ENCODE assay signal across 34 cellular contexts in the genomic region with DNA sequence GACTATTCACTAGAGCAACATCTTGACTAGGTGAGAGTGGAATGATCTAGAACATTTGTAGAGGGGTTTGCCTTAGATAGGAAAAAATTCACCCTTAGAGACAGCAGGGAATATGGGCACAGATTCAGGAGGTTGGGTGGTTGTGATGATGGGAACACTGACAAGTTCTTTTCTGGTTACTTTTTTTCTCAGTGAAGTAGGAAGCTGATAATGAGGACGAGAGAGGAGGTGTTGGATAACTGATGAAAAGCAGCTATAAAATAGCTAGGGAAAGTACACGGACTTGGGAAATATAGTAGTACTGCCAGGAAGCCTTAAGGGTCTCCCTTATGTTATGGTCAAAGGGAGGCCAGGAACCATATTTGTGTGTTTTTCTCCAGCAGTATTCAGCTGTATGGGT.
"Had no signal": no experiment of that assay in that cellular context is flagged by ENCODE, and none has a peak within 500 bp of the region (broad histone marks: within the 10 kb centered on the region; RNA-seq: fewer than 3 reads in every experiment).

No MANE protein-coding gene starts in this region.

- H3K4me1 ChIP-seq: esophagus squamous epithelium, gastroesophageal sphincter had no signal

- ATAC-seq: activated CD4-positive, alpha-beta T cell treated with anti-CD3 and anti-CD28 coated beads for 36 hours; activated CD8-positive, alpha-beta memory T cell treated with anti-CD3 and anti-CD28 coated beads, Interleukin-2, amount 10 ng/mL, durations not matched to agents 7 days and 5 days; activated CD8-positive, alpha-beta T cell treated with anti-CD3 and anti-CD28 coated beads, Interleukin-2, amount 10 ng/mL, durations not matched to agents 7 days and 5 days; activated T-cell treated with anti-CD3 and anti-CD28 coated beads, Interleukin-2, amount 50 U/mL, for 4 hours; activated T-helper 17 cell treated with anti-CD3 and anti-CD28 coated beads, Interleukin-2, amount 50 U/mL, for 72 hours; gastroesophageal sphincter; T-helper 17 cell had no signal

- H3K27ac ChIP-seq: brain microvascular endothelial cell, epithelial cell of prostate, esophagus squamous epithelium, gastroesophageal sphincter, WERI-Rb-1 had no signal

- FAIRE-seq: astrocyte, bronchial epithelial cell, colon, endometrium, endothelial cell of umbilical vein had no signal

- H3K9me3 ChIP-seq: esophagus squamous epithelium, gastroesophageal sphincter had no signal

- DNase-seq: activated CD4-positive, alpha-beta memory T cell treated with anti-CD3 and anti-CD28 coated beads for 36 hours; activated CD4-positive, alpha-beta T cell treated with anti-CD3 and anti-CD28 coated beads for 36 hours; activated CD4-positive, alpha-beta T cell treated with anti-CD3 and anti-CD28 coated beads, Interleukin-2, amount 10 ng/mL, durations not matched to agents 24 days and 14 days; activated CD4-positive, CD25-positive, alpha-beta regulatory T cell; activated CD4-positive, CD25-positive, alpha-beta regulatory T cell treated with anti-CD3 and anti-CD28 coated beads, Interleukin-2, amount 50 U/mL, for 72 hours; activated CD8-positive, alpha-beta memory T cell treated with anti-CD3 and anti-CD28 coated beads, Interleukin-2, amount 10 ng/mL, durations not matched to agents 7 days and 5 days; activated CD8-positive, alpha-beta memory T cell treated with anti-CD3 and anti-CD28 coated beads, Interleukin-2, amount 50 U/mL, for 48 hours; activated CD8-positive, alpha-beta T cell treated with anti-CD3 and anti-CD28 coated beads, Interleukin-2, amount 10 ng/mL, durations not matched to agents 7 days and 5 days; activated effector memory CD4-positive, alpha-beta T cell treated with Interleukin-2 at 50 U/mL for 16 hours; activated gamma-delta T cell treated with Interleukin-2 at 50 U/mL for 16 hours; activated naive CD4-positive, alpha-beta T cell treated with anti-CD3 and anti-CD28 coated beads, Interleukin-2, amount 50 U/mL, for 16 hours; activated naive CD4-positive, alpha-beta T cell treated with Interleukin-2 at 50 U/mL for 16 hours; activated T-cell treated with anti-CD3 and anti-CD28 coated beads for 4 hours; activated T-cell treated with anti-CD3 and anti-CD28 coated beads, Interleukin-2, amount 50 U/mL, for 4 hours; amniotic stem cell; anterior cingulate cortex; brain microvascular endothelial cell; caudate nucleus; cortex of kidney; effector CD8-positive, alpha-beta T cell; esophagus squamous epithelium; foreskin melanocyte; T-helper 1 cell; T-helper 17 cell; T1000; WERI-Rb-1 had no signal

- H3K36me3 ChIP-seq: WERI-Rb-1 had no signal

- H3K4me3 ChIP-seq: esophagus squamous epithelium, gastroesophageal sphincter had no signal

- H3K27me3 ChIP-seq: brain microvascular endothelial cell, esophagus squamous epithelium, gastroesophageal sphincter had no signal
